In genomic region chr1:149841149-149841548, GRCh38 we compare ENCODE assay signal across 11 cellular contexts. TPM values are rescaled to one million over a fixed set of nuclear protein-coding genes. Genes with fewer than 3 reads are reported as not detected.
DNase-seq lines count a peak whose midpoint lies in the region; ATAC-seq, FAIRE-seq and TF ChIP-seq lines count a peak whose summit lies in the region.
"Not testable (repeated sequence)": the region's sequence is repeated elsewhere in the genome, so short reads cannot be mapped to it uniquely, and the experiment has no call there.
"Had no signal": no experiment of that assay in that cellular context is flagged by ENCODE, and none has a peak within 500 bp of the region (broad histone marks: within the 10 kb centered on the region; RNA-seq: fewer than 3 reads in every experiment).

No MANE protein-coding gene starts in this region.

- not testable (repeated sequence) for H3K36me3 ChIP-seq in CD4-positive, CD25-positive, alpha-beta regulatory T cell (ENCODE audit: control insufficient read depth, insufficient read depth, low read length); PC-3 (ENCODE audit: low read depth, low read length); keratinocyte (ENCODE audit: control insufficient read depth in 2 of 2, extremely low read depth in 1 of 2, insufficient read depth in 2 of 2, low read length in 2 of 2); gastrocnemius medialis

- CTCF ChIA-PET in PC-3 (lab: Charles Lee), result not testable (repeated sequence)

- DNase-seq in CD4-positive, CD25-positive, alpha-beta regulatory T cell; PC-3; activated naive CD8-positive, alpha-beta T cell treated with anti-CD3 and anti-CD28 coated beads, Interleukin-2, amount 10 ng/mL, durations not matched to agents 7 days and 5 days; keratinocyte (ENCODE audit: low read depth, low spot score); gastrocnemius medialis: not testable (repeated sequence)

- not testable (repeated sequence) for H3K9me2 ChIP-seq in PC-3 (replicated peaks; ENCODE audit: low read length)

- H3K9me1 ChIP-seq in keratinocyte (ENCODE audit: control insufficient read depth, extremely low read depth, insufficient read depth, low read length), result not testable (repeated sequence)

- H3K79me2 ChIP-seq in PC-3 (ENCODE audit: low read length) (peaks cover 29% of the 10 kb centered on the region), keratinocyte (ENCODE audit: control insufficient read depth, insufficient read depth, low read length) (peaks cover 20% of the 10 kb centered on the region)

- not testable (repeated sequence) for H3K4me3 Mint-ChIP-seq in CD4-positive, CD25-positive, alpha-beta regulatory T cell; activated naive CD8-positive, alpha-beta T cell treated with anti-CD3 and anti-CD28 coated beads, Interleukin-2, amount 10 ng/mL, durations not matched to agents 7 days and 5 days

- ATAC-seq in CD4-positive, CD25-positive, alpha-beta regulatory T cell (ENCODE audit: low read depth in 2 of 2), result peak; percentile 22 to 36
- ATAC-seq in GM19035 (IDR thresholded peaks at IDR 0.05; ENCODE audit: unreplicated experiment) (peak; percentile 28), GM21737 (IDR thresholded peaks at IDR 0.05; ENCODE audit: unreplicated experiment) (peak; percentile 21), HG03066 (IDR thresholded peaks at IDR 0.05; ENCODE audit: low read depth, unreplicated experiment) (peak; percentile 25), PC-3 (peak; percentile 27), gastrocnemius medialis (peak; percentile 80 to 82)
- ATAC-seq in activated naive CD8-positive, alpha-beta T cell treated with anti-CD3 and anti-CD28 coated beads, Interleukin-2, amount 10 ng/mL, durations not matched to agents 7 days and 5 days (ENCODE audit: low read depth), result peak; percentile 15

- not testable (repeated sequence) for H3K4me2 ChIP-seq in PC-3 (ENCODE audit: low read length); keratinocyte (ENCODE audit: control insufficient read depth, extremely low read depth, insufficient read depth, low read depth, low read length)

- H4K20me1 ChIP-seq in PC-3 (ENCODE audit: low read length); keratinocyte (ENCODE audit: control insufficient read depth, extremely low read depth, insufficient read depth, low read length): not testable (repeated sequence)

- peaks cover 18 to 21% (median 20%) of the 10 kb centered on the region in 4 donors for H3K4me1 Mint-ChIP-seq in CD4-positive, CD25-positive, alpha-beta regulatory T cell
- peaks cover 21% of the 10 kb centered on the region for H3K4me1 Mint-ChIP-seq in activated naive CD8-positive, alpha-beta T cell treated with anti-CD3 and anti-CD28 coated beads, Interleukin-2, amount 10 ng/mL, durations not matched to agents 7 days and 5 days

- not testable (repeated sequence) for BruUV-seq in PC-3 (replicated peaks; lab: Mats Ljungman, UMichigan)

- H2AFZ ChIP-seq in PC-3 (ENCODE audit: low read length); keratinocyte (ENCODE audit: control insufficient read depth, low read length): not testable (repeated sequence)

- not testable (repeated sequence) for H3F3A ChIP-seq in PC-3 (ENCODE audit: low read length, unreplicated experiment)

- H3K36me3 Mint-ChIP-seq in CD4-positive, CD25-positive, alpha-beta regulatory T cell, result not testable (repeated sequence)
- peaks cover 19% of the 10 kb centered on the region for H3K36me3 Mint-ChIP-seq in activated naive CD8-positive, alpha-beta T cell treated with anti-CD3 and anti-CD28 coated beads, Interleukin-2, amount 10 ng/mL, durations not matched to agents 7 days and 5 days

- not testable (repeated sequence) for H3K9me3 ChIP-seq in CD4-positive, CD25-positive, alpha-beta regulatory T cell (ENCODE audit: control insufficient read depth in 2 of 2, low read length in 2 of 2); PC-3 (ENCODE audit: low read length); keratinocyte (ENCODE audit: control insufficient read depth, low read depth, low read length); gastrocnemius medialis

- in situ Hi-C loops in gastrocnemius medialis (cut with MboI; ENCODE audit: low sequenced_read_pairs in 4 of 4), result not testable (repeated sequence)

- dilution Hi-C loops in keratinocyte (cut with MboI; ENCODE audit: extremely low pct_ligation_motif_present, low sequenced_read_pairs), result not testable (repeated sequence)

- not testable (repeated sequence) for H3K27me3 ChIP-seq in CD4-positive, CD25-positive, alpha-beta regulatory T cell (ENCODE audit: control insufficient read depth, insufficient read depth, low read length); PC-3 (ENCODE audit: low read length); keratinocyte (ENCODE audit: control insufficient read depth, extremely low read depth, insufficient read depth, low read length); gastrocnemius medialis

- TF ChIP-seq POLR2A in gastrocnemius medialis (IDR thresholded peaks at IDR 0.05), result not testable (repeated sequence)

- H3K4me3 ChIP-seq in CD4-positive, CD25-positive, alpha-beta regulatory T cell (ENCODE audit: low read depth, low read length); PC-3 (ENCODE audit: low read length); keratinocyte (ENCODE audit: control insufficient read depth in 2 of 3, extremely low read depth in 1 of 3, insufficient read depth in 2 of 3, low read depth in 1 of 3, low read length in 3 of 3); gastrocnemius medialis: not testable (repeated sequence)

- H3K4me1 ChIP-seq in CD4-positive, CD25-positive, alpha-beta regulatory T cell (ENCODE audit: control insufficient read depth, insufficient read depth, low read length, poor library complexity, severe bottlenecking), result peaks cover 27% of the 10 kb centered on the region
- peaks cover 18% of the 10 kb centered on the region for H3K4me1 ChIP-seq in PC-3 (ENCODE audit: insufficient read depth, low read length)
- peaks cover 12% of the 10 kb centered on the region for H3K4me1 ChIP-seq in keratinocyte (ENCODE audit: control insufficient read depth, extremely low read depth, insufficient read depth, low read length)
- H3K4me1 ChIP-seq in gastrocnemius medialis, result peaks cover 7 to 20% of the 10 kb centered on the region in 2 donors

- TF ChIP-seq CTCF in PC-3 (conservative IDR thresholded peaks at IDR 0.05; ENCODE audit: low read depth, low read length); keratinocyte (optimal IDR thresholded peaks at IDR 0.05 in 1 of 3, IDR thresholded peaks at IDR 0.05 in 1 of 3, conservative IDR thresholded peaks at IDR 0.05 in 1 of 3; ENCODE audit: extremely low read depth in 1 of 3, insufficient read depth in 2 of 3, low read length in 3 of 3); gastrocnemius medialis (IDR thresholded peaks at IDR 0.05 in 4 of 5, conservative IDR thresholded peaks at IDR 0.05 in 1 of 5): not testable (repeated sequence)

- not testable (repeated sequence) for H3K9me3 Mint-ChIP-seq in CD4-positive, CD25-positive, alpha-beta regulatory T cell; activated naive CD8-positive, alpha-beta T cell treated with anti-CD3 and anti-CD28 coated beads, Interleukin-2, amount 10 ng/mL, durations not matched to agents 7 days and 5 days

- intact Hi-C loops in PC-3 (cut with micrococcal nuclease); gastrocnemius medialis (cut with DNase I; ENCODE audit: low total_unique reads): not testable (repeated sequence)

- H3K9ac ChIP-seq in PC-3 (ENCODE audit: low read length); keratinocyte (ENCODE audit: control insufficient read depth, extremely low read depth, insufficient read depth, low read length): not testable (repeated sequence)

- not testable (repeated sequence) for H3K27ac Mint-ChIP-seq in CD4-positive, CD25-positive, alpha-beta regulatory T cell; activated naive CD8-positive, alpha-beta T cell treated with anti-CD3 and anti-CD28 coated beads, Interleukin-2, amount 10 ng/mL, durations not matched to agents 7 days and 5 days

- not testable (repeated sequence) for H3K27me3 Mint-ChIP-seq in CD4-positive, CD25-positive, alpha-beta regulatory T cell; activated naive CD8-positive, alpha-beta T cell treated with anti-CD3 and anti-CD28 coated beads, Interleukin-2, amount 10 ng/mL, durations not matched to agents 7 days and 5 days

- not testable (repeated sequence) for H3K27ac ChIP-seq in CD4-positive, CD25-positive, alpha-beta regulatory T cell (ENCODE audit: insufficient read depth, low read length, poor library complexity, severe bottlenecking); PC-3 (ENCODE audit: low read length); keratinocyte (ENCODE audit: control insufficient read depth, insufficient read depth, low read length); gastrocnemius medialis

- FAIRE-seq in keratinocyte (lab: Jason Lieb, UNC), result peak; percentile 61

- POLR2A ChIA-PET in PC-3 (lab: Charles Lee; ENCODE audit: unreplicated experiment); activated naive CD8-positive, alpha-beta T cell treated with anti-CD3 and anti-CD28 coated beads, Interleukin-2, amount 10 ng/mL, durations not matched to agents 7 days and 5 days (lab: Charles Lee): not testable (repeated sequence)

RNA-seq across cellular contexts. Expression of gene BOLA1, which starts 58.2 kb away (rescaled TPM):
- 6.2 TPM for total RNA-seq in CD4-positive, CD25-positive, alpha-beta regulatory T cell
- polyA plus RNA-seq in CD4-positive, CD25-positive, alpha-beta regulatory T cell, result 10 to 100 TPM; 37.9 to 47.8 (median 39.5) TPM
- total RNA-seq in PC-3 (2014; rRNA removed) (27.6 and 38.6 TPM in 2 replicates), gastrocnemius medialis (10 to 100 TPM; 17.0 to 35.4 (median 28.7) TPM)
- 10 to 100 TPM; 23.7 to 25.4 TPM for total RNA-seq in activated naive CD8-positive, alpha-beta T cell treated with anti-CD3 and anti-CD28 coated beads, Interleukin-2, amount 10 ng/mL, durations not matched to agents 7 days and 5 days
- polyA plus RNA-seq in keratinocyte, result 9.5 to 15.4 TPM (median 13.8 TPM) in 3 replicates
- polyA plus RNA-seq in keratinocyte (2011; ENCODE audit: low read depth), result 8.4 TPM
- polyA plus RNA-seq in keratinocyte (2011; cell fraction: cytosol; rRNA removed), result 8.7 and 15.9 TPM in 2 replicates
- polyA plus RNA-seq in keratinocyte (2011; cell fraction: nucleus; rRNA removed), result 10.7 and 13.0 TPM in 2 replicates
- 9.5 and 17.6 TPM in 2 replicates for polyA plus RNA-seq in keratinocyte (2012; ENCODE audit: low replicate concordance)
- 1.9 to 2.2 TPM in 2 of 3 replicates, not detected in the other for polyA minus RNA-seq in keratinocyte
- polyA minus RNA-seq in keratinocyte (2011; cell fraction: cytosol; rRNA and poly(A)+ RNA removed), result 5.0 TPM
- 2.6 and 3.3 TPM in 2 replicates for polyA minus RNA-seq in keratinocyte (2011; cell fraction: nucleus; rRNA and poly(A)+ RNA removed)

RNA-seq across cellular contexts. Expression of gene FCGR1A, which starts 58.7 kb away (rescaled TPM):
- total RNA-seq in CD4-positive, CD25-positive, alpha-beta regulatory T cell, result not detected
- not detected for polyA plus RNA-seq in CD4-positive, CD25-positive, alpha-beta regulatory T cell
- total RNA-seq in PC-3 (2014; rRNA removed) (not detected in 2 replicates), gastrocnemius medialis (1 to 10 TPM in 1 of 4 donors, not detected in 3; 2.5 TPM)
- total RNA-seq in activated naive CD8-positive, alpha-beta T cell treated with anti-CD3 and anti-CD28 coated beads, Interleukin-2, amount 10 ng/mL, durations not matched to agents 7 days and 5 days, result 1 to 10 TPM in 1 of 2 experiments, under 1 TPM in 1; 0.48 to 1.2 TPM
- not detected in 3 replicates for polyA plus RNA-seq in keratinocyte
- polyA plus RNA-seq in keratinocyte (2011; ENCODE audit: low read depth), result not detected
- polyA plus RNA-seq in keratinocyte (2011; cell fraction: cytosol; rRNA removed), result not detected in 2 replicates
- polyA plus RNA-seq in keratinocyte (2011; cell fraction: nucleus; rRNA removed), result not detected in 2 replicates
- polyA plus RNA-seq in keratinocyte (2012; ENCODE audit: low replicate concordance), result 1.2 TPM in 1 of 2 replicates, not detected in the other
- 0.07 TPM in 1 of 3 replicates, not detected in the others for polyA minus RNA-seq in keratinocyte
- not detected for polyA minus RNA-seq in keratinocyte (2011; cell fraction: cytosol; rRNA and poly(A)+ RNA removed)
- polyA minus RNA-seq in keratinocyte (2011; cell fraction: nucleus; rRNA and poly(A)+ RNA removed), result not detected in 2 replicates
- total RNA-seq: A673, progenitor cell of endocrine pancreas, SJCRH30 had no signal

Comparison
In these comparisons a context has a peak if more than half of its experiments do, and no peak if none do; other contexts are left out.
1. ATAC-seq: peak in every context shown above with its lines; median percentile 81 in gastrocnemius medialis; 29 in CD4-positive, CD25-positive, alpha-beta regulatory T cell; 28 in GM19035; 27 in PC-3; 25 in HG03066; 21 in GM21737; 15 in activated naive CD8-positive, alpha-beta T cell treated with anti-CD3 and anti-CD28 coated beads, Interleukin-2, amount 10 ng/mL, durations not matched to agents 7 days and 5 days.